Comparison of ENCODE assay signal across 10 cellular contexts in the genomic region with DNA sequence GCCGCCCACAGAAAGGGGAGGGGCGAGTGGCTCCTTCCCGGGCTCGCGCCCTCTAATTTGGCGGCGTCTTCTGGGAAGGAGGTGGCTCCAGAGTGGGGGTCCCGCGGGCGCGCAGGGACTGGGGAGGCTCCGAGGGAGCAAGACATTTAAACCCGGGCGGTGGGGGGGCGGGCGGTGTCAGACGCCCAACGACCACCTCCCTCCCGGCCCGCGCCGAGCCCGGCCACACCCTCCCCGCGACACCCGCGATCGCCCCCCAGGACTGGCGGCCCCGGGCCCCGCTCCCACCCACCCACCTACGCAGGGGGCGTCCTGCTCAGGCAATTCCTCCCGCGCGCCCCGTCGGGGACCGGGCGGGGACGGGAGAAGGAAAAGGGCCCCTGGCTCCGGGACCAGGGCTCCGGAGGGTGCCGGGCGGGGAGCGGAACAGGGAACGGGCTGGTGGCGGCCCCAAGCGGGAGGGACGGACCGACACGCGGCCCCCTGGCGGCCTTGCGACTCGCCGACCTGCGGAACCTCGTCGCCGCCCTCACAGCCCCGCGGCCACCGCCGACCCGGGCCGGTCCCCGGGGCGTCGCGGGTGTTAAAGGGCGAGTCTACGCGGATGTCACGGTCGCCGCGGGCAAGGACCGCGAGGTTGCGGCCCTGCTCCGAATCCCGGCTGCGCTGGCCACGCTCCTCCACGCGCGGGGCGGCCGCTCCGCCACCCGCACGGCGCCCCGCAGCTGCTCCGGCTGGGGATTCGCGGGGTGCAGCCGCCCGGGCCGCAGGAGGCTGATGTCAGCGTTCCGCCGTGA.
DNase-seq lines count a peak whose midpoint lies in the region; ATAC-seq and TF ChIP-seq lines count a peak whose summit lies in the region.
"Had no signal": no experiment of that assay in that cellular context is flagged by ENCODE, and none has a peak within 500 bp of the region (broad histone marks: within the 10 kb centered on the region; RNA-seq: fewer than 3 reads in every experiment).

No MANE protein-coding gene starts in this region.

- peak overlapping the region; percentile 66 for H3K4me3 Mint-ChIP-seq in T-helper 17 cell
- no peak overlapping the region for H3K4me3 Mint-ChIP-seq in T-helper 2 cell treated with Interferon-gamma antibody and Interleukin-4, amounts not matched to agents 5 μg/mL and 100 μg/mL, for 36 hours

- no peak overlapping the region for H3K27ac ChIP-seq in hepatocyte
- no peak overlapping the region for H3K27ac ChIP-seq in smooth muscle cell (ENCODE audit: low read depth)
- H3K27ac ChIP-seq in substantia nigra (ENCODE audit: low read depth, low read length, poor library complexity, severe bottlenecking): no peak overlapping the region
- H3K27ac ChIP-seq: BLaER1, epithelial cell of prostate had no signal

- peaks cover 3% of the 10 kb centered on the region for H3K36me3 Mint-ChIP-seq in T-helper 17 cell (ENCODE audit: low read depth)
- H3K36me3 Mint-ChIP-seq in T-helper 2 cell treated with Interferon-gamma antibody and Interleukin-4, amounts not matched to agents 5 μg/mL and 100 μg/mL, for 36 hours (ENCODE audit: low read depth): no peaks in the 10 kb centered on the region

- H3K4me3 ChIP-seq in hepatocyte (peak overlapping the region; percentile 21), smooth muscle cell (peak overlapping the region; percentile 59)
- H3K4me3 ChIP-seq: BLaER1 had no signal

- H3K9me3 ChIP-seq in T-helper 17 cell (ENCODE audit: control insufficient read depth, low read length, poor library complexity, severe bottlenecking) (no peaks in the 10 kb centered on the region), hepatocyte (ENCODE audit: low read depth) (no peaks in the 10 kb centered on the region), smooth muscle cell (replicated peaks; ENCODE audit: low read depth) (no peaks in the 10 kb centered on the region)

- peaks cover 5% of the 10 kb centered on the region for H3K4me1 Mint-ChIP-seq in T-helper 17 cell
- H3K4me1 Mint-ChIP-seq in T-helper 2 cell treated with Interferon-gamma antibody and Interleukin-4, amounts not matched to agents 5 μg/mL and 100 μg/mL, for 36 hours (ENCODE audit: low read depth): no peaks in the 10 kb centered on the region

- peaks cover 57% of the 10 kb centered on the region for H3K27me3 ChIP-seq in hepatocyte
- peaks cover 20% of the 10 kb centered on the region for H3K27me3 ChIP-seq in smooth muscle cell (ENCODE audit: low read depth)
- H3K27me3 ChIP-seq: BLaER1 had no signal

- no peaks in the 10 kb centered on the region for H3K9me2 ChIP-seq in hepatocyte (replicated peaks; ENCODE audit: insufficient read depth)

- DNase-seq in NCI-H82 (lab: John Stamatoyannopoulos, UW) (peak; percentile 79), NCI-H82 treated with DMSO at 0.1 percent for 48 hours (lab: John Stamatoyannopoulos, UW; ENCODE audit: unreplicated experiment) (no peak), T-helper 17 cell (no peak), hepatocyte (ENCODE audit: low spot score) (peak; percentile 48), smooth muscle cell (lab: John Stamatoyannopoulos, UW; ENCODE audit: unreplicated experiment) (no peak), GM19240 (ENCODE audit: insufficient read length, low spot score) (no peak), substantia nigra (lab: John Stamatoyannopoulos, UW) (no peak)
- no peak for DNase-seq in T-helper 2 cell treated with Interferon-gamma antibody and Interleukin-4, amounts not matched to agents 5 μg/mL and 100 μg/mL, for 36 hours (ENCODE audit: low spot score)

- peak overlapping the region; percentile 90 for H2AFZ ChIP-seq in hepatocyte
- peak overlapping the region; percentile 96 for H2AFZ ChIP-seq in smooth muscle cell (ENCODE audit: low read depth)

- no peaks in the 10 kb centered on the region for H3K9me3 Mint-ChIP-seq in T-helper 2 cell treated with Interferon-gamma antibody and Interleukin-4, amounts not matched to agents 5 μg/mL and 100 μg/mL, for 36 hours

- H3F3A ChIP-seq in smooth muscle cell (ENCODE audit: low read depth): peaks cover 8% of the 10 kb centered on the region

- no peaks in the 10 kb centered on the region for H3K79me2 ChIP-seq in hepatocyte
- H3K79me2 ChIP-seq in smooth muscle cell (ENCODE audit: low read depth): no peaks in the 10 kb centered on the region

- peaks cover 70% of the 10 kb centered on the region for H3K27me3 Mint-ChIP-seq in T-helper 17 cell
- H3K27me3 Mint-ChIP-seq in T-helper 2 cell treated with Interferon-gamma antibody and Interleukin-4, amounts not matched to agents 5 μg/mL and 100 μg/mL, for 36 hours (ENCODE audit: low read depth): peaks cover 48% of the 10 kb centered on the region

- WGBS in hepatocyte (ENCODE audit: low lambda C conversion rate, missing lambda C conversion rate): 4% methylated on average over 30 of the region's 104 CpGs
- WGBS in smooth muscle cell (ENCODE audit: low lambda C conversion rate): 2% methylated on average over 59 of the region's 104 CpGs

- H3K4me1 ChIP-seq in hepatocyte (ENCODE audit: insufficient read depth) (no peaks in the 10 kb centered on the region), smooth muscle cell (ENCODE audit: low read depth) (no peaks in the 10 kb centered on the region)
- H3K4me1 ChIP-seq: BLaER1 had no signal

- peak overlapping the region; percentile 96 for H3K4me2 ChIP-seq in hepatocyte
- peak overlapping the region; percentile 96 for H3K4me2 ChIP-seq in smooth muscle cell
- H3K4me2 ChIP-seq: BLaER1 had no signal

- no peak overlapping the region for H3K27ac Mint-ChIP-seq in T-helper 17 cell
- H3K27ac Mint-ChIP-seq in T-helper 2 cell treated with Interferon-gamma antibody and Interleukin-4, amounts not matched to agents 5 μg/mL and 100 μg/mL, for 36 hours: no peak overlapping the region

- H4K20me1 ChIP-seq in hepatocyte (ENCODE audit: insufficient read depth, poor library complexity, severe bottlenecking): no peaks in the 10 kb centered on the region
- H4K20me1 ChIP-seq in smooth muscle cell (ENCODE audit: low read depth): no peaks in the 10 kb centered on the region
- H4K20me1 ChIP-seq: BLaER1 had no signal

- peak overlapping the region; percentile 62 for H3K9ac ChIP-seq in smooth muscle cell (ENCODE audit: low read depth)
- H3K9ac ChIP-seq: BLaER1 had no signal

- ATAC-seq in T-helper 17 cell: no peak

- H3K36me3 ChIP-seq in hepatocyte (replicated peaks; ENCODE audit: insufficient read depth, low read depth) (no peaks in the 10 kb centered on the region), smooth muscle cell (ENCODE audit: low read depth) (no peaks in the 10 kb centered on the region)
- H3K36me3 ChIP-seq: BLaER1 had no signal

- TF ChIP-seq CTCF in hepatocyte (IDR thresholded peaks at IDR 0.05; ENCODE audit: poor library complexity): peak; percentile 28
- peak; percentile 50 for TF ChIP-seq CTCF in smooth muscle cell (IDR thresholded peaks at IDR 0.05; ENCODE audit: borderline replicate concordance, insufficient read depth, poor library complexity, severe bottlenecking)

Comparison
In these comparisons a context has a peak if more than half of its experiments do, and no peak if none do; other contexts are left out.
1. DNase-seq: peak in NCI-H82 (single experiment) and hepatocyte (single experiment); none in NCI-H82 treated with DMSO at 0.1 percent for 48 hours (single experiment), T-helper 17 cell (0 of 3), smooth muscle cell (single experiment), GM19240 (single experiment), T-helper 2 cell treated with Interferon-gamma antibody and Interleukin-4, amounts not matched to agents 5 μg/mL and 100 μg/mL, for 36 hours (single experiment) and substantia nigra (0 of 49).